ENCODE assay signal across 8 cellular contexts in genomic region chr1:173714441-173714758, GRCh38. TPM values are rescaled to one million over a fixed set of nuclear protein-coding genes. Genes with fewer than 3 reads are reported as not detected.
DNase-seq lines count a peak whose midpoint lies in the region; ATAC-seq and TF ChIP-seq lines count a peak whose summit lies in the region.

No MANE protein-coding gene starts in this region.

- no peak for TF ChIP-seq CTCF in activated CD8-positive, alpha-beta T cell treated with anti-CD3 and anti-CD28 coated beads for 36 hours (IDR thresholded peaks at IDR 0.05)
- TF ChIP-seq CTCF in hepatocyte (IDR thresholded peaks at IDR 0.05; ENCODE audit: poor library complexity), result no peak

- H3K36me3 Mint-ChIP-seq in activated CD8-positive, alpha-beta T cell treated with anti-CD3 and anti-CD28 coated beads for 36 hours (ENCODE audit: low read depth), result peaks cover 3% of the 10 kb centered on the region

- no peaks in the 10 kb centered on the region for H3K9me2 ChIP-seq in hepatocyte (replicated peaks; ENCODE audit: insufficient read depth)

- H3K27ac Mint-ChIP-seq in activated CD8-positive, alpha-beta T cell treated with anti-CD3 and anti-CD28 coated beads for 36 hours, result peak overlapping the region; percentile 94
- H3K27ac Mint-ChIP-seq in stimulated activated naive CD8-positive, alpha-beta T cell treated with anti-CD3 and anti-CD28 coated beads, Interleukin-15, amount 100 ng/mL, for 72 hours, result peak overlapping the region; percentile 94 to 95

- H3K27me3 ChIP-seq in hepatocyte, result peaks cover 5% of the 10 kb centered on the region

- CTCF ChIA-PET in activated CD8-positive, alpha-beta T cell treated with anti-CD3 and anti-CD28 coated beads for 36 hours (lab: Charles Lee), result interaction anchor here (0.8 to 2.2 kb wide), 6 partner anchors 32 to 285 kb away, joined by 3 to 16 read pairs (median 3); partner anchors contain the start of genes CENPL and DARS2

- H3K9me3 ChIP-seq in hepatocyte (ENCODE audit: low read depth), result no peaks in the 10 kb centered on the region

- H3K36me3 ChIP-seq in hepatocyte (replicated peaks; ENCODE audit: insufficient read depth, low read depth), result no peaks in the 10 kb centered on the region

- intact Hi-C loops in activated CD8-positive, alpha-beta T cell treated with anti-CD3 and anti-CD28 coated beads for 36 hours (cut with micrococcal nuclease), result no loop called here

- peaks cover 13% of the 10 kb centered on the region for H3K4me1 Mint-ChIP-seq in activated CD8-positive, alpha-beta T cell treated with anti-CD3 and anti-CD28 coated beads for 36 hours (ENCODE audit: low read depth)
- H3K4me1 Mint-ChIP-seq in stimulated activated naive CD8-positive, alpha-beta T cell treated with anti-CD3 and anti-CD28 coated beads, Interleukin-15, amount 100 ng/mL, for 72 hours, result peaks cover 13% of the 10 kb centered on the region

- POLR2A ChIA-PET in activated CD8-positive, alpha-beta T cell treated with anti-CD3 and anti-CD28 coated beads for 36 hours (lab: Charles Lee), result interaction anchor here (1.0 to 1.9 kb wide), 7 partner anchors 9 to 284 kb away, joined by 3 to 7 read pairs (median 5); partner anchors contain the start of genes CENPL and DARS2

- peaks cover 2% of the 10 kb centered on the region for H3K9me3 Mint-ChIP-seq in activated CD8-positive, alpha-beta T cell treated with anti-CD3 and anti-CD28 coated beads for 36 hours
- peaks cover 0 to 4% of the 10 kb centered on the region in 2 donors for H3K9me3 Mint-ChIP-seq in stimulated activated naive CD8-positive, alpha-beta T cell treated with anti-CD3 and anti-CD28 coated beads, Interleukin-15, amount 100 ng/mL, for 72 hours

- no peak for ATAC-seq in activated CD8-positive, alpha-beta T cell treated with anti-CD3 and anti-CD28 coated beads for 36 hours
- no peak for ATAC-seq in stimulated activated naive CD8-positive, alpha-beta T cell treated with anti-CD3 and anti-CD28 coated beads, Interleukin-15, amount 100 ng/mL, for 72 hours
- no peak for ATAC-seq in HG02973 (IDR thresholded peaks at IDR 0.05; ENCODE audit: unreplicated experiment)
- no peak for ATAC-seq in HG03135 (IDR thresholded peaks at IDR 0.05; ENCODE audit: unreplicated experiment)
- ATAC-seq in GM18907 (IDR thresholded peaks at IDR 0.05; ENCODE audit: unreplicated experiment), result no peak

- H3K79me2 ChIP-seq in hepatocyte, result peaks cover 35% of the 10 kb centered on the region

- peaks cover 9% of the 10 kb centered on the region for H4K20me1 ChIP-seq in hepatocyte (ENCODE audit: insufficient read depth, poor library complexity, severe bottlenecking)

- H3K4me2 ChIP-seq in hepatocyte, result peak overlapping the region; percentile 76

- peak overlapping the region; percentile 92 for H3K4me3 Mint-ChIP-seq in activated CD8-positive, alpha-beta T cell treated with anti-CD3 and anti-CD28 coated beads for 36 hours
- peak overlapping the region; percentile 89 to 90 for H3K4me3 Mint-ChIP-seq in stimulated activated naive CD8-positive, alpha-beta T cell treated with anti-CD3 and anti-CD28 coated beads, Interleukin-15, amount 100 ng/mL, for 72 hours

- peaks cover 22% of the 10 kb centered on the region for H3K4me1 ChIP-seq in hepatocyte (ENCODE audit: insufficient read depth)

- DNase-seq in DMS 273 (lab: John Stamatoyannopoulos, UW; ENCODE audit: unreplicated experiment) (peak; percentile 37), DMS 273 treated with DMSO at 0.1 percent for 48 hours (lab: John Stamatoyannopoulos, UW) (no peak), hepatocyte (ENCODE audit: low spot score) (no peak)
- DNase-seq in activated CD8-positive, alpha-beta T cell treated with anti-CD3 and anti-CD28 coated beads for 36 hours, result no peak
- no peak for DNase-seq in stimulated activated naive CD8-positive, alpha-beta T cell treated with anti-CD3 and anti-CD28 coated beads, Interleukin-15, amount 100 ng/mL, for 72 hours

- H2AFZ ChIP-seq in hepatocyte, result peak overlapping the region; percentile 100

- H3K27me3 Mint-ChIP-seq in activated CD8-positive, alpha-beta T cell treated with anti-CD3 and anti-CD28 coated beads for 36 hours, result peaks cover 13% of the 10 kb centered on the region
- H3K27me3 Mint-ChIP-seq in stimulated activated naive CD8-positive, alpha-beta T cell treated with anti-CD3 and anti-CD28 coated beads, Interleukin-15, amount 100 ng/mL, for 72 hours, result peaks cover 18% of the 10 kb centered on the region

- 58% methylated on average over 3 of the region's 3 CpGs for WGBS in hepatocyte (ENCODE audit: low lambda C conversion rate, missing lambda C conversion rate)

- peak overlapping the region; percentile 61 for H3K4me3 ChIP-seq in hepatocyte

- H3K27ac ChIP-seq in hepatocyte, result peak overlapping the region; percentile 90

RNA-seq across cellular contexts. Expression of gene KLHL20, which starts 0.4 kb away (rescaled TPM):
- 10 to 100 TPM; 14.5 to 15.8 TPM for total RNA-seq in activated CD8-positive, alpha-beta T cell treated with anti-CD3 and anti-CD28 coated beads for 36 hours
- 23.1 and 24.2 TPM in 2 replicates for total RNA-seq in hepatocyte
- 10.0 and 15.6 TPM in 2 replicates for polyA plus RNA-seq in hepatocyte

RNA-seq across cellular contexts. Expression of gene ANKRD45, which starts 44.7 kb away (rescaled TPM):
- total RNA-seq in activated CD8-positive, alpha-beta T cell treated with anti-CD3 and anti-CD28 coated beads for 36 hours, result not detected
- total RNA-seq in hepatocyte, result 0.10 TPM in 1 of 2 replicates, not detected in the other
- 1.0 and 2.2 TPM in 2 replicates for polyA plus RNA-seq in hepatocyte
